ENCODE assay signal across 8 cellular contexts in genomic region chr4:26719954-26720552, GRCh38.
DNase-seq lines count a peak whose midpoint lies in the region; ATAC-seq and TF ChIP-seq lines count a peak whose summit lies in the region.

No MANE protein-coding gene starts in this region.

- no peak overlapping the region for H3K4me3 ChIP-seq in stomach

- no peak for TF ChIP-seq POLR2A in erythroblast (IDR thresholded peaks at IDR 0.05; ENCODE audit: low read length)
- no peak for TF ChIP-seq POLR2A in stomach (IDR thresholded peaks at IDR 0.05)

- no peak for TF ChIP-seq EP300 in stomach (IDR thresholded peaks at IDR 0.05)

- H3K9me3 ChIP-seq in stomach: no peaks in the 10 kb centered on the region

- H3K4me1 ChIP-seq in stomach: no peaks in the 10 kb centered on the region

- ATAC-seq in HG02763 (IDR thresholded peaks at IDR 0.05; ENCODE audit: unreplicated experiment): no peak

- intact Hi-C loops in stomach (cut with DNase I; ENCODE audit: low total_unique reads): loop anchor here (10.0 kb wide), 1 partner anchor 255 kb away; no protein-coding TSS in a partner anchor

- TF ChIP-seq CTCF in stomach (IDR thresholded peaks at IDR 0.05): peak in 5 of 7 experiments; percentile 17 to 67 (median 47)

- WGBS in stomach, 5 donors: 32 to 44% (median 40%) methylated on average over 1 of the region's 1 CpG

- peak; percentile 14 for DNase-seq in NCI-H82 (lab: John Stamatoyannopoulos, UW)
- no peak for DNase-seq in NCI-H82 treated with DMSO at 0.1 percent for 48 hours (lab: John Stamatoyannopoulos, UW; ENCODE audit: unreplicated experiment)
- DNase-seq in NCI-H69 (lab: John Stamatoyannopoulos, UW): peak; percentile 25
- peak; percentile 6 to 17 for DNase-seq in erythroblast (lab: John Stamatoyannopoulos, UW)
- no peak for DNase-seq in stomach
- DNase-seq in stimulated activated CD4-positive, alpha-beta T cell treated with anti-CD3 and anti-CD28 coated beads, Interleukin-15, amount 100 ng/mL, for 24 hours: no peak
- no peak for DNase-seq in activated CD4-positive, alpha-beta T cell treated with anti-CD3 and anti-CD28 coated beads for 48 hours

- peaks cover 0 to 10% (median 2%) of the 10 kb centered on the region in 4 donors for H3K36me3 ChIP-seq in stomach

- H3K27me3 ChIP-seq in stomach: no peaks in the 10 kb centered on the region

- H3K27ac ChIP-seq in stomach: no peak overlapping the region

Comparison
In these comparisons a context has a peak if more than half of its experiments do, and no peak if none do; other contexts are left out.
1. DNase-seq: peak in NCI-H82 (single experiment), NCI-H69 (single experiment) and erythroblast (2 of 2); none in NCI-H82 treated with DMSO at 0.1 percent for 48 hours (single experiment), stomach (single experiment), stimulated activated CD4-positive, alpha-beta T cell treated with anti-CD3 and anti-CD28 coated beads, Interleukin-15, amount 100 ng/mL, for 24 hours (single experiment) and activated CD4-positive, alpha-beta T cell treated with anti-CD3 and anti-CD28 coated beads for 48 hours (single experiment).